In genomic region chr5:6722015-6722414, GRCh38 we compare ENCODE assay signal across 8 cellular contexts. TPM values are rescaled to one million over a fixed set of nuclear protein-coding genes. Genes with fewer than 3 reads are reported as not detected.
DNase-seq lines count a peak whose midpoint lies in the region; ATAC-seq and TF ChIP-seq lines count a peak whose summit lies in the region.

No MANE protein-coding gene starts in this region.

- no peaks in the 10 kb centered on the region for H3K36me3 ChIP-seq in prostate gland

- WGBS in prostate gland, result 31% methylated on average over 6 of the region's 6 CpGs

- H3K9me3 Mint-ChIP-seq in T-helper 1 cell treated with Interleukin-12 subunit alpha and Interleukin-12 subunit beta and Interleukin-4 antibody, amounts not matched to agents 30 μg/mL and 1 μg/mL, for 36 hours, result no peaks in the 10 kb centered on the region
- H3K9me3 Mint-ChIP-seq in activated naive CD8-positive, alpha-beta T cell treated with anti-CD3 and anti-CD28 coated beads, Interleukin-2, amount 50 U/mL, for 24 hours, result no peaks in the 10 kb centered on the region
- H3K9me3 Mint-ChIP-seq in nephron, result no peaks in the 10 kb centered on the region

- peak overlapping the region; percentile 21 for H3K4me3 Mint-ChIP-seq in T-helper 1 cell treated with Interleukin-12 subunit alpha and Interleukin-12 subunit beta and Interleukin-4 antibody, amounts not matched to agents 30 μg/mL and 1 μg/mL, for 36 hours
- peak overlapping the region; percentile 52 for H3K4me3 Mint-ChIP-seq in activated naive CD8-positive, alpha-beta T cell treated with anti-CD3 and anti-CD28 coated beads, Interleukin-2, amount 50 U/mL, for 24 hours
- peak overlapping the region in 1 of 3 experiments; percentile 3 for H3K4me3 Mint-ChIP-seq in nephron

- peaks cover 3% of the 10 kb centered on the region for H3K4me1 ChIP-seq in prostate gland (replicated peaks)

- ATAC-seq in HG03066 (IDR thresholded peaks at IDR 0.05; ENCODE audit: low read depth, unreplicated experiment), result peak; percentile 59
- ATAC-seq in activated naive CD8-positive, alpha-beta T cell treated with anti-CD3 and anti-CD28 coated beads, Interleukin-2, amount 50 U/mL, for 24 hours, result peak; percentile 12
- no peak for ATAC-seq in HG02884 (IDR thresholded peaks at IDR 0.05; ENCODE audit: unreplicated experiment)

- DNase-seq in T-helper 1 cell, result no peak
- no peak for DNase-seq in activated naive CD8-positive, alpha-beta T cell treated with anti-CD3 and anti-CD28 coated beads, Interleukin-2, amount 50 U/mL, for 24 hours
- DNase-seq in prostate gland (ENCODE audit: low spot score), result no peak
- DNase-seq in occipital lobe (lab: John Stamatoyannopoulos, UW), result no peak

- no peaks in the 10 kb centered on the region for H3K27me3 Mint-ChIP-seq in T-helper 1 cell treated with Interleukin-12 subunit alpha and Interleukin-12 subunit beta and Interleukin-4 antibody, amounts not matched to agents 30 μg/mL and 1 μg/mL, for 36 hours (ENCODE audit: low read depth)
- no peaks in the 10 kb centered on the region for H3K27me3 Mint-ChIP-seq in activated naive CD8-positive, alpha-beta T cell treated with anti-CD3 and anti-CD28 coated beads, Interleukin-2, amount 50 U/mL, for 24 hours
- no peaks in the 10 kb centered on the region for H3K27me3 Mint-ChIP-seq in nephron (ENCODE audit: low read depth)

- no peak overlapping the region for H3K4me3 ChIP-seq in prostate gland

- TF ChIP-seq POLR2A in prostate gland (IDR thresholded peaks at IDR 0.05), result no peak

- intact Hi-C loops in prostate gland (cut with DNase I), result no loop called here

- no peak for TF ChIP-seq CTCF in nephron (IDR thresholded peaks at IDR 0.05; ENCODE audit: unreplicated experiment in 3 of 3)
- no peak for TF ChIP-seq CTCF in prostate gland (IDR thresholded peaks at IDR 0.05)

- H3K27ac ChIP-seq in prostate gland, result peak overlapping the region in 1 of 2 donors; percentile 34

- peak overlapping the region; percentile 65 for H3K27ac Mint-ChIP-seq in T-helper 1 cell treated with Interleukin-12 subunit alpha and Interleukin-12 subunit beta and Interleukin-4 antibody, amounts not matched to agents 30 μg/mL and 1 μg/mL, for 36 hours
- H3K27ac Mint-ChIP-seq in activated naive CD8-positive, alpha-beta T cell treated with anti-CD3 and anti-CD28 coated beads, Interleukin-2, amount 50 U/mL, for 24 hours, result peak overlapping the region; percentile 83
- H3K27ac Mint-ChIP-seq in nephron, result peak overlapping the region in 2 of 3 experiments; percentile 59 to 68

- H3K4me1 Mint-ChIP-seq in T-helper 1 cell treated with Interleukin-12 subunit alpha and Interleukin-12 subunit beta and Interleukin-4 antibody, amounts not matched to agents 30 μg/mL and 1 μg/mL, for 36 hours (ENCODE audit: low read depth), result peaks cover 57% of the 10 kb centered on the region
- H3K4me1 Mint-ChIP-seq in activated naive CD8-positive, alpha-beta T cell treated with anti-CD3 and anti-CD28 coated beads, Interleukin-2, amount 50 U/mL, for 24 hours, result peaks cover 89% of the 10 kb centered on the region
- H3K4me1 Mint-ChIP-seq in nephron, result peaks cover 87% of the 10 kb centered on the region

- H3K36me3 Mint-ChIP-seq in T-helper 1 cell treated with Interleukin-12 subunit alpha and Interleukin-12 subunit beta and Interleukin-4 antibody, amounts not matched to agents 30 μg/mL and 1 μg/mL, for 36 hours (ENCODE audit: low read depth), result peaks cover 23% of the 10 kb centered on the region
- H3K36me3 Mint-ChIP-seq in activated naive CD8-positive, alpha-beta T cell treated with anti-CD3 and anti-CD28 coated beads, Interleukin-2, amount 50 U/mL, for 24 hours (ENCODE audit: low read depth), result peaks cover 47% of the 10 kb centered on the region
- peaks cover 23% of the 10 kb centered on the region for H3K36me3 Mint-ChIP-seq in nephron (ENCODE audit: low read depth)

- no peaks in the 10 kb centered on the region for H3K9me3 ChIP-seq in prostate gland

- no peaks in the 10 kb centered on the region for H3K27me3 ChIP-seq in prostate gland (replicated peaks; ENCODE audit: insufficient read depth)

RNA-seq across cellular contexts. Expression of gene TENT4A, which starts 8.8 kb away (rescaled TPM):
- total RNA-seq in prostate gland (10 to 100 TPM; 12.9 to 40.4 TPM), occipital lobe (20.7 TPM)
